In genomic region chr7:116920359-116920758, GRCh38 we compare ENCODE assay signal across 35 cellular contexts.
"Had no signal": no experiment of that assay in that cellular context is flagged by ENCODE, and none has a peak within 500 bp of the region (broad histone marks: within the 10 kb centered on the region; RNA-seq: fewer than 3 reads in every experiment).

No MANE protein-coding gene starts in this region.

- H3K9me3 ChIP-seq: MG63, SJSA1, SK-N-SH had no signal

- ATAC-seq: activated T-cell treated with anti-CD3 and anti-CD28 coated beads, Interleukin-2, amount 50 U/mL, for 4 hours; Panc1; T-cell had no signal

- DNase-seq: activated B cell treated with CpG ODN at 0.5 μM for 24 hours; activated CD4-positive, alpha-beta memory T cell treated with anti-CD3 and anti-CD28 coated beads for 36 hours; activated CD4-positive, alpha-beta T cell treated with anti-CD3 and anti-CD28 coated beads for 4 hours; activated CD4-positive, alpha-beta T cell treated with anti-CD3 and anti-CD28 coated beads, Interleukin-2, amount 50 U/mL, for 1 hour; activated CD4-positive, CD25-positive, alpha-beta regulatory T cell treated with anti-CD3 and anti-CD28 coated beads, Interleukin-2, amount 50 U/mL, for 72 hours; activated CD8-positive, alpha-beta memory T cell treated with anti-CD3 and anti-CD28 coated beads, Interleukin-2, amount 50 U/mL, for 4 hours; activated gamma-delta T cell treated with Interleukin-2 at 50 U/mL for 16 hours; activated naive CD4-positive, alpha-beta T cell treated with anti-CD3 and anti-CD28 coated beads for 36 hours; activated naive CD8-positive, alpha-beta T cell treated with anti-CD3 and anti-CD28 coated beads for 36 hours; activated T-cell treated with anti-CD3 and anti-CD28 coated beads for 4 hours; activated T-cell treated with anti-CD3 and anti-CD28 coated beads, Interleukin-2, amount 50 U/mL, for 4 hours; amniotic stem cell; aorta; Kasumi-1; KG1; MG63; NCI-H1048; NCI-H1105 treated with DMSO at 0.1 percent for 48 hours; NCI-H1436; NCI-H1694; NCI-H1930; NCI-H2081 treated with DMSO at 0.1 percent for 48 hours; NCI-H345; NCI-H524 treated with DMSO at 0.1 percent for 48 hours; RPMI8226; SHP77 treated with DMSO at 0.1 percent for 48 hours; SK-N-SH; T-cell; T-helper 2 cell; T-helper 9 cell had no signal

- H3K4me2 ChIP-seq: SK-N-SH had no signal

- H3K4me3 ChIP-seq: cardiac muscle cell, MG63, SJSA1 had no signal

- H3K9me3 Mint-ChIP-seq: activated B cell treated with CpG ODN at 0.5 μM for 24 hours; activated CD4-positive, alpha-beta memory T cell treated with anti-CD3 and anti-CD28 coated beads for 36 hours; activated naive CD4-positive, alpha-beta T cell treated with anti-CD3 and anti-CD28 coated beads for 36 hours; activated naive CD8-positive, alpha-beta T cell treated with anti-CD3 and anti-CD28 coated beads for 36 hours; activated T-cell treated with anti-CD3 and anti-CD28 coated beads, Interleukin-2, amount 50 U/mL, for 4 hours; activated T-helper 1 cell treated with anti-CD3 and anti-CD28 coated beads, Interleukin-12 subunit alpha, Interleukin-12 subunit beta, Interleukin-2, Interleukin-4 antibody, amounts not matched to agents 30 ng/mL and 10 ng/mL and 1 ng/mL, durations not matched to agents 14 hours and 24 hours and 36 hours; T-cell had no signal

- H3K4me1 ChIP-seq: SJSA1 had no signal

- H3K27ac Mint-ChIP-seq: activated B cell treated with CpG ODN at 0.5 μM for 24 hours; activated CD4-positive, alpha-beta memory T cell treated with anti-CD3 and anti-CD28 coated beads for 36 hours; activated naive CD4-positive, alpha-beta T cell treated with anti-CD3 and anti-CD28 coated beads for 36 hours; activated naive CD8-positive, alpha-beta T cell treated with anti-CD3 and anti-CD28 coated beads for 36 hours; activated T-helper 1 cell treated with anti-CD3 and anti-CD28 coated beads, Interleukin-12 subunit alpha, Interleukin-12 subunit beta, Interleukin-2, Interleukin-4 antibody, amounts not matched to agents 30 ng/mL and 10 ng/mL and 1 ng/mL, durations not matched to agents 14 hours and 24 hours and 36 hours; T-cell had no signal

- H3K4me3 Mint-ChIP-seq: activated B cell treated with CpG ODN at 0.5 μM for 24 hours; activated CD4-positive, alpha-beta memory T cell treated with anti-CD3 and anti-CD28 coated beads for 36 hours; activated naive CD4-positive, alpha-beta T cell treated with anti-CD3 and anti-CD28 coated beads for 36 hours; activated naive CD8-positive, alpha-beta T cell treated with anti-CD3 and anti-CD28 coated beads for 36 hours; activated T-cell treated with anti-CD3 and anti-CD28 coated beads, Interleukin-2, amount 50 U/mL, for 4 hours; activated T-helper 1 cell treated with anti-CD3 and anti-CD28 coated beads, Interleukin-12 subunit alpha, Interleukin-12 subunit beta, Interleukin-2, Interleukin-4 antibody, amounts not matched to agents 30 ng/mL and 10 ng/mL and 1 ng/mL, durations not matched to agents 14 hours and 24 hours and 36 hours; T-cell had no signal

- H3K27ac ChIP-seq: cardiac muscle cell, SJSA1, VCaP had no signal

- H3K4me1 Mint-ChIP-seq: activated B cell treated with CpG ODN at 0.5 μM for 24 hours; activated naive CD8-positive, alpha-beta T cell treated with anti-CD3 and anti-CD28 coated beads for 36 hours; T-cell had no signal

- H3K9ac ChIP-seq: SK-N-SH had no signal

- H3K27me3 Mint-ChIP-seq: activated B cell treated with CpG ODN at 0.5 μM for 24 hours; activated CD4-positive, alpha-beta memory T cell treated with anti-CD3 and anti-CD28 coated beads for 36 hours; activated naive CD8-positive, alpha-beta T cell treated with anti-CD3 and anti-CD28 coated beads for 36 hours; T-cell had no signal

- H3K27me3 ChIP-seq: cardiac muscle cell, MG63, SJSA1 had no signal
